ENCODE assay signal across 14 cellular contexts in genomic region chr1:94463056-94463764, GRCh38. TPM values are rescaled to one million over a fixed set of nuclear protein-coding genes. Genes with fewer than 3 reads are reported as not detected.
DNase-seq lines count a peak whose midpoint lies in the region; ATAC-seq, FAIRE-seq and TF ChIP-seq lines count a peak whose summit lies in the region.
"Had no signal": no experiment of that assay in that cellular context is flagged by ENCODE, and none has a peak within 500 bp of the region (broad histone marks: within the 10 kb centered on the region; RNA-seq: fewer than 3 reads in every experiment).

No MANE protein-coding gene starts in this region.

- no peak for TF ChIP-seq POLR2A in adrenal gland (IDR thresholded peaks at IDR 0.05)

- H3K9me3 Mint-ChIP-seq in GM23338, result peaks cover 9% of the 10 kb centered on the region; the same call in 1 of the 3 replicates
- H3K9me3 Mint-ChIP-seq: activated T-helper 1 cell treated with anti-CD3 and anti-CD28 coated beads, Interleukin-12 subunit alpha, Interleukin-12 subunit beta, Interleukin-2, Interleukin-4 antibody, amounts not matched to agents 30 ng/mL and 10 ng/mL and 1 ng/mL, durations not matched to agents 14 hours and 24 hours and 36 hours had no signal

- H3K36me3 ChIP-seq in adrenal gland (replicated peaks in 1 of 2) (peaks cover 0 to 8% of the 10 kb centered on the region in 2 donors), mucosa of rectum (ENCODE audit: control insufficient read depth in 2 of 2, insufficient read depth in 2 of 2, low read length in 2 of 2) (peaks cover 10 to 32% of the 10 kb centered on the region in 2 donors), GM23338 (ENCODE audit: insufficient read depth) (no peaks in the 10 kb centered on the region), kidney (ENCODE audit: control insufficient read depth in 1 of 2, insufficient read depth in 2 of 2, low read length in 2 of 2) (peaks cover 0 to 8% of the 10 kb centered on the region in 2 donors)

- intact Hi-C loops in adrenal gland (cut with DNase I) (loop anchor here in 1 of 2 donors (10.0 kb wide), 2 partner anchors 128 to 408 kb away; no protein-coding TSS in a partner anchor), kidney (cut with DNase I) (no loop called here)

- no peaks in the 10 kb centered on the region for H3K4me1 Mint-ChIP-seq in GM23338

- H3K4me1 ChIP-seq in adrenal gland (replicated peaks in 1 of 2) (peaks cover 0 to 7% of the 10 kb centered on the region in 2 donors), mucosa of rectum (ENCODE audit: control insufficient read depth in 2 of 2, insufficient read depth in 2 of 2, low read length in 2 of 2) (peaks cover 12 to 19% of the 10 kb centered on the region in 2 donors), GM23338 (ENCODE audit: insufficient read depth) (no peaks in the 10 kb centered on the region), kidney (ENCODE audit: control insufficient read depth in 1 of 2, insufficient read depth in 1 of 2, low read depth in 1 of 2, low read length in 2 of 2) (peaks cover 4 to 7% of the 10 kb centered on the region in 2 donors)

- H3K27ac Mint-ChIP-seq in GM23338, result no peak overlapping the region
- H3K27ac Mint-ChIP-seq: activated T-helper 1 cell treated with anti-CD3 and anti-CD28 coated beads, Interleukin-12 subunit alpha, Interleukin-12 subunit beta, Interleukin-2, Interleukin-4 antibody, amounts not matched to agents 30 ng/mL and 10 ng/mL and 1 ng/mL, durations not matched to agents 14 hours and 24 hours and 36 hours had no signal

- H3K9me3 ChIP-seq in adrenal gland (replicated peaks in 1 of 3), result no peaks in the 10 kb centered on the region
- H3K9me3 ChIP-seq in mucosa of rectum (ENCODE audit: control insufficient read depth in 2 of 2, low read length in 2 of 2), result no peaks in the 10 kb centered on the region
- no peaks in the 10 kb centered on the region for H3K9me3 ChIP-seq in kidney (ENCODE audit: control insufficient read depth in 1 of 2, low read length in 2 of 2)

- no peak overlapping the region for H3K4me2 ChIP-seq in GM23338

- no peak for TF ChIP-seq CTCF in adrenal gland (IDR thresholded peaks at IDR 0.05)
- TF ChIP-seq CTCF in GM23338 (conservative IDR thresholded peaks at IDR 0.05; ENCODE audit: low read depth in 2 of 2), result no peak
- no peak for TF ChIP-seq CTCF in kidney (IDR thresholded peaks at IDR 0.05; ENCODE audit: borderline replicate concordance, extremely low read depth, insufficient read depth)

- H3K4me3 Mint-ChIP-seq in GM23338, result no peak overlapping the region
- H3K4me3 Mint-ChIP-seq: activated T-helper 1 cell treated with anti-CD3 and anti-CD28 coated beads, Interleukin-12 subunit alpha, Interleukin-12 subunit beta, Interleukin-2, Interleukin-4 antibody, amounts not matched to agents 30 ng/mL and 10 ng/mL and 1 ng/mL, durations not matched to agents 14 hours and 24 hours and 36 hours had no signal

- H3K9ac ChIP-seq in mucosa of rectum (ENCODE audit: low read depth in 1 of 2, low read length in 2 of 2), result peak overlapping the region in 1 of 2 donors; percentile 51
- H3K9ac ChIP-seq in kidney (ENCODE audit: low read length in 2 of 2), result no peak overlapping the region

- no peak overlapping the region for H2AFZ ChIP-seq in GM23338

- H3K9me2 ChIP-seq in GM23338 (ENCODE audit: insufficient read depth), result no peaks in the 10 kb centered on the region

- no peak for ATAC-seq in HG03565 (IDR thresholded peaks at IDR 0.05; ENCODE audit: unreplicated experiment)
- ATAC-seq in GM23338, result no peak
- no peak for ATAC-seq in HG02973 (IDR thresholded peaks at IDR 0.05; ENCODE audit: unreplicated experiment)

- H3K4me3 ChIP-seq in adrenal gland (no peak overlapping the region), mucosa of rectum (ENCODE audit: low read length in 2 of 2) (no peak overlapping the region), GM23338 (no peak overlapping the region), kidney (ENCODE audit: low read length in 2 of 2) (no peak overlapping the region)

- peaks cover 28% of the 10 kb centered on the region for H3K36me3 Mint-ChIP-seq in GM23338 (ENCODE audit: low read depth)

- no peaks in the 10 kb centered on the region for H4K20me1 ChIP-seq in GM23338 (replicated peaks; ENCODE audit: insufficient read depth)

- H3F3A ChIP-seq in GM23338 (replicated peaks; ENCODE audit: low read depth), result no peaks in the 10 kb centered on the region

- 58 to 70% (median 64%) methylated on average over 3 of the region's 3 CpGs for WGBS in adrenal gland, 4 donors

- H3K79me2 ChIP-seq in GM23338 (replicated peaks; ENCODE audit: insufficient read depth), result peaks cover 4% of the 10 kb centered on the region; the same call in 1 of the 2 replicates

- no peaks in the 10 kb centered on the region for H3K27me3 ChIP-seq in adrenal gland
- no peaks in the 10 kb centered on the region for H3K27me3 ChIP-seq in mucosa of rectum (ENCODE audit: control insufficient read depth in 2 of 2, insufficient read depth in 2 of 2, low read length in 2 of 2)
- no peaks in the 10 kb centered on the region for H3K27me3 ChIP-seq in GM23338 (ENCODE audit: insufficient read depth)

- peak; percentile 7 for DNase-seq in GDM1 (lab: John Stamatoyannopoulos, UW)
- DNase-seq in NAMALWA (ENCODE audit: low spot score), result peak; percentile 6
- DNase-seq in adrenal gland, result no peak
- no peak for DNase-seq in GM23338 (ENCODE audit: low spot score)
- no peak for DNase-seq in kidney
- DNase-seq: effector CD4-positive, alpha-beta T cell; NK-92 treated with Interleukin-12 subunit alpha and Interleukin-12 subunit beta, amount 100 ng/mL, for 24 hours; retina; stimulated activated naive CD4-positive, alpha-beta T cell treated with Interleukin-2 at 50 U/mL for 16 hours had no signal

- no peaks in the 10 kb centered on the region for H3K27me3 Mint-ChIP-seq in GM23338 (ENCODE audit: insufficient read depth, low read depth, poor library complexity)

- FAIRE-seq in kidney (lab: Jason Lieb, UNC), result no peak
- FAIRE-seq: GM19239 had no signal

- peak overlapping the region in 3 of 5 donors; percentile 2 to 4 (median 3) for H3K27ac ChIP-seq in adrenal gland
- peak overlapping the region; percentile 60 to 72 for H3K27ac ChIP-seq in mucosa of rectum (ENCODE audit: low read depth in 2 of 2, low read length in 2 of 2)
- no peak overlapping the region for H3K27ac ChIP-seq in GM23338 (ENCODE audit: low read depth)
- no peak overlapping the region for H3K27ac ChIP-seq in kidney (ENCODE audit: low read depth in 2 of 2, low read length in 2 of 2)

TF ChIP-seq in GM23338, 12 proteins besides CTCF, POLR2A, EP300 and RAD21 (continues in another document):
- TF ChIP-seq ZNF114 (CRISPR knock-in tag; IDR thresholded peaks at IDR 0.05) (no peak), EZH2 (IDR thresholded peaks at IDR 0.05; ENCODE audit: low read depth, unreplicated experiment) (no peak), CREB1 (CRISPR knock-in tag; IDR thresholded peaks at IDR 0.05; ENCODE audit: low read depth) (no peak), ZNF331 (CRISPR knock-in tag; IDR thresholded peaks at IDR 0.05; ENCODE audit: low read depth) (no peak), NANOG (IDR thresholded peaks at IDR 0.05; ENCODE audit: borderline replicate concordance) (no peak), EZH2phosphoT487 (IDR thresholded peaks at IDR 0.05; ENCODE audit: unreplicated experiment) (no peak), STAT1 (IDR thresholded peaks at IDR 0.05; ENCODE audit: unreplicated experiment) (no peak), REST (IDR thresholded peaks at IDR 0.05; ENCODE audit: unreplicated experiment) (no peak), JUNB (IDR thresholded peaks at IDR 0.05; ENCODE audit: unreplicated experiment) (no peak), POLR2AphosphoS5 (IDR thresholded peaks at IDR 0.05; ENCODE audit: low read depth) (no peak)

RNA-seq across cellular contexts. Expression of gene ABCD3, which starts 45.0 kb away (rescaled TPM):
- 10 to 100 TPM; 19.1 to 57.5 (median 37.1) TPM for total RNA-seq in adrenal gland
- polyA plus RNA-seq in adrenal gland, result 10 to 100 TPM; 11.2 to 69.6 (median 15.2) TPM
- 20.9 and 24.0 TPM in 2 replicates for total RNA-seq in GM23338 (2014; rRNA removed; shearing (Covaris generic))
- polyA plus RNA-seq in GM23338 (2016; fragmentation: Nextera tagmentation; extraction: Ambion mirVana), result 11.1 and 12.3 TPM in 2 replicates
- 65.1 TPM for total RNA-seq in kidney
- polyA plus RNA-seq in kidney (ENCODE audit: insufficient read depth, low read depth, low replicate concordance), result 43.2 TPM

Comparison
In these comparisons a context has a peak if more than half of its experiments do, and no peak if none do; other contexts are left out.
1. DNase-seq: peak in GDM1 (single experiment) and NAMALWA (single experiment); none in adrenal gland (0 of 7), GM23338 (single experiment) and kidney (single experiment).
2. H3K27ac ChIP-seq: peak in adrenal gland (3 of 5) and mucosa of rectum (2 of 2); none in GM23338 (single experiment) and kidney (0 of 2).